In the genomic region with DNA sequence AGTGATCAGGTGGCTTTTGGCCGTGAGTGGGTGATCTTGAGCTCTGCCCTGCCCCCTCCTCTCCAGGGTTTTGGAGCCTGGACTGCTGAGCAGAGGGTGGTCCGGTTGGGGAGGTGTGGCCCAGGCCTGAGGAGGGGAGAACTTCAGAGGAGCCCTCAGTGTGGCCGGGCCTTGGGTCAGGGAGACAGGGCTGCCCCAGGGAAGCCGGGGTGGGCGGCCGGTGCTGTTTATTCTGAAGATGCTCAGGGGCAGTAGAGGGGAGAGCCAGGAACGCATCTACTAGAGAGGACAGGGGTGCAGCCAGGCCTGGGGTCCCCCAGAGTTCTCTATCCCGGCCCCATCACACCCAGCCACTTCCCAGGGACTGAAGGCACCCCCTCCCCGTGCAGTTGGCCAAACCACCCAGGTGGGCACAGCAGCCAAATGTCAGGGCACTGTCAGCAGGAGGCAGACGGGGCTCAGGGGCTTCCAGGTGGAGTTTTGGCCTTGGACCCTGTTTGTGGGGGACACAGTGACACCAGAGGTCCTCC, we compare ENCODE assay signal across 9 cellular contexts. TPM values are rescaled to one million over a fixed set of nuclear protein-coding genes. Genes with fewer than 3 reads are reported as not detected.
DNase-seq lines count a peak whose midpoint lies in the region; ATAC-seq and TF ChIP-seq lines count a peak whose summit lies in the region.
"Had no signal": no experiment of that assay in that cellular context is flagged by ENCODE, and none has a peak within 500 bp of the region (broad histone marks: within the 10 kb centered on the region; RNA-seq: fewer than 3 reads in every experiment).

No MANE protein-coding gene starts in this region.

- H3K27ac ChIP-seq in IMR-90 (ENCODE audit: insufficient read depth, low read length) = no peak overlapping the region
- H3K27ac ChIP-seq in suprapubic skin = no peak overlapping the region
- H3K27ac ChIP-seq in colonic mucosa = no peak overlapping the region
- H3K27ac ChIP-seq: esophagus squamous epithelium had no signal

- 80% methylated on average over 2 of the region's 10 CpGs; no CpG with 5 or more reads in 1 of the 2 experiments for WGBS in IMR-90 (ENCODE audit: extremely low coverage in 2 of 2, insufficient read length in 1 of 2), 2 experiments
- WGBS in suprapubic skin = 62% methylated on average over 7 of the region's 10 CpGs

- DNase-seq in CD14-positive monocyte (ENCODE audit: low spot score) (no peak), IMR-90 (no peak), mucosa of descending colon (peak in 2 of 3 donors; percentile 23 to 27), suprapubic skin (ENCODE audit: low spot score in 2 of 2) (no peak), colonic mucosa (no peak), cerebellar cortex (ENCODE audit: low spot score) (no peak)
- no peak for DNase-seq in activated naive CD8-positive, alpha-beta T cell treated with anti-CD3 and anti-CD28 coated beads for 36 hours
- DNase-seq: esophagus squamous epithelium had no signal

- 0 out of 2 replicates have a peak, but pooled peaks cover 3% of the 10 kb centered on the region for H3K9me1 ChIP-seq in IMR-90 (ENCODE audit: insufficient read depth, low read length)

- no peak overlapping the region for H4K5ac ChIP-seq in IMR-90 (ENCODE audit: low read depth, low read length)

- H3K4ac ChIP-seq in IMR-90 (ENCODE audit: low read depth, low read length) = peak overlapping the region; percentile 7; the same call in 1 of the 2 replicates

- H3K9ac ChIP-seq in IMR-90 (ENCODE audit: low read depth, low read length) (peak overlapping the region; percentile 20; the same call in 1 of the 2 replicates), colonic mucosa (ENCODE audit: low read depth in 2 of 2, low read length in 2 of 2) (no peak overlapping the region)

- intact Hi-C loops in CD14-positive monocyte (cut with micrococcal nuclease) (no loop called here), IMR-90 (cut with micrococcal nuclease) (loop anchor here (1.0 kb wide), 1 partner anchor 104 kb away; no protein-coding TSS in a partner anchor), mucosa of descending colon (cut with DNase I, micrococcal nuclease) (no loop called here), colonic mucosa (cut with DNase I) (no loop called here)

- no peak overlapping the region for H3K18ac ChIP-seq in IMR-90 (ENCODE audit: low read depth, low read length)

- no peaks in the 10 kb centered on the region for H3K9me3 ChIP-seq in IMR-90 (ENCODE audit: control insufficient read depth, insufficient read depth, low read length)
- H3K9me3 ChIP-seq in mucosa of descending colon = no peaks in the 10 kb centered on the region
- no peaks in the 10 kb centered on the region for H3K9me3 ChIP-seq in suprapubic skin
- no peaks in the 10 kb centered on the region for H3K9me3 ChIP-seq in colonic mucosa
- H3K9me3 ChIP-seq: esophagus squamous epithelium had no signal

- H3K36me3 Mint-ChIP-seq in CD14-positive monocyte = peaks cover 0 to 4% of the 10 kb centered on the region in 2 donors
- no peaks in the 10 kb centered on the region for H3K36me3 Mint-ChIP-seq in activated naive CD8-positive, alpha-beta T cell treated with anti-CD3 and anti-CD28 coated beads for 36 hours

- no peak overlapping the region for H4K8ac ChIP-seq in IMR-90 (ENCODE audit: low read depth in 2 of 2, low read length in 2 of 2)

- TF ChIP-seq RAD21 in IMR-90 (IDR thresholded peaks at IDR 0.05; ENCODE audit: low read length) = no peak

- peaks cover 19% of the 10 kb centered on the region for H3K4me1 ChIP-seq in IMR-90 (ENCODE audit: control insufficient read depth, insufficient read depth, low read length)
- H3K4me1 ChIP-seq in mucosa of descending colon (ENCODE audit: low read depth) = peaks cover 21% of the 10 kb centered on the region
- peaks cover 21% of the 10 kb centered on the region for H3K4me1 ChIP-seq in suprapubic skin
- no peaks in the 10 kb centered on the region for H3K4me1 ChIP-seq in colonic mucosa

- H3K27me3 Mint-ChIP-seq in CD14-positive monocyte (ENCODE audit: low read depth in 3 of 3) = peaks cover 42 to 69% (median 56%) of the 10 kb centered on the region in 3 donors
- H3K27me3 Mint-ChIP-seq in activated naive CD8-positive, alpha-beta T cell treated with anti-CD3 and anti-CD28 coated beads for 36 hours = peaks cover 34% of the 10 kb centered on the region

- H4K91ac ChIP-seq in IMR-90 (ENCODE audit: insufficient read depth, low read depth, low read length) = no peak overlapping the region

- no peak overlapping the region; the same call in 1 of the 2 replicates for H2AK5ac ChIP-seq in IMR-90 (ENCODE audit: low read depth, low read length)

- TF ChIP-seq POLR2A in IMR-90 (IDR thresholded peaks at IDR 0.05; ENCODE audit: low read depth, low read length) (no peak), suprapubic skin (IDR thresholded peaks at IDR 0.05) (no peak)

- H3K14ac ChIP-seq in IMR-90 (replicated peaks; ENCODE audit: low read depth, low read length) = no peak overlapping the region

- ATAC-seq in IMR-90 (ENCODE audit: low read depth) (no peak), mucosa of descending colon (no peak), GM18520 (IDR thresholded peaks at IDR 0.05; ENCODE audit: unreplicated experiment) (no peak)

- no TSS peak for BruUV-seq in IMR-90 (replicated peaks; lab: Mats Ljungman, UMichigan)

- H3K4me3 ChIP-seq in IMR-90 (ENCODE audit: insufficient read depth, low read depth, low read length) (peak overlapping the region; percentile 44; the same call in 1 of the 2 replicates), mucosa of descending colon (no peak overlapping the region), suprapubic skin (no peak overlapping the region), colonic mucosa (no peak overlapping the region)

- H2BK15ac ChIP-seq in IMR-90 (ENCODE audit: low read depth, low read length) = no peak overlapping the region

- no peaks in the 10 kb centered on the region for H4K20me1 ChIP-seq in IMR-90 (ENCODE audit: insufficient read depth, low read length)

- H3K23ac ChIP-seq in IMR-90 (ENCODE audit: low read depth, low read length) = no peak overlapping the region

- no peak overlapping the region for H2BK5ac ChIP-seq in IMR-90 (ENCODE audit: low read depth, low read length, poor library complexity, severe bottlenecking)

- no peak overlapping the region for H3K27ac Mint-ChIP-seq in CD14-positive monocyte
- H3K27ac Mint-ChIP-seq in activated naive CD8-positive, alpha-beta T cell treated with anti-CD3 and anti-CD28 coated beads for 36 hours = no peak overlapping the region

- TF ChIP-seq CTCF in CD14-positive monocyte (IDR thresholded peaks at IDR 0.05) (no peak), IMR-90 (conservative IDR thresholded peaks at IDR 0.05; ENCODE audit: low read depth, low read length) (no peak), mucosa of descending colon (IDR thresholded peaks at IDR 0.05) (no peak), suprapubic skin (IDR thresholded peaks at IDR 0.05) (no peak), colonic mucosa (IDR thresholded peaks at IDR 0.05) (no peak)

- H3K27me3 ChIP-seq in IMR-90 (ENCODE audit: control insufficient read depth, insufficient read depth, low read length) (peaks cover 2% of the 10 kb centered on the region; the same call in 1 of the 2 replicates), suprapubic skin (peaks cover 53% of the 10 kb centered on the region), colonic mucosa (peaks cover 27% of the 10 kb centered on the region)

- in situ Hi-C loops in IMR-90 (cut with MboI; ENCODE audit: low sequenced_read_pairs) = no loop called here

- TF ChIP-seq EP300 in suprapubic skin (IDR thresholded peaks at IDR 0.05) = no peak

- H2BK20ac ChIP-seq in IMR-90 (ENCODE audit: low read depth, low read length) = no peak overlapping the region

- H2AK9ac ChIP-seq in IMR-90 (replicated peaks; ENCODE audit: low read depth, low read length, poor library complexity) = no peak overlapping the region

- peaks cover 15% of the 10 kb centered on the region for H3K4me1 Mint-ChIP-seq in CD14-positive monocyte
- peaks cover 10% of the 10 kb centered on the region for H3K4me1 Mint-ChIP-seq in activated naive CD8-positive, alpha-beta T cell treated with anti-CD3 and anti-CD28 coated beads for 36 hours

- POLR2A ChIA-PET in IMR-90 (lab: Charles Lee; ENCODE audit: unreplicated experiment) = no interaction called here

- H3K4me3 Mint-ChIP-seq in CD14-positive monocyte = peak overlapping the region; percentile 76 to 93
- peak overlapping the region; percentile 69 for H3K4me3 Mint-ChIP-seq in activated naive CD8-positive, alpha-beta T cell treated with anti-CD3 and anti-CD28 coated beads for 36 hours

- dilution Hi-C loops in IMR-90 (cut with HindIII; ENCODE audit: low sequenced_read_pairs, unreplicated experiment) = no loop called here

- H3K36me3 ChIP-seq in IMR-90 (ENCODE audit: control insufficient read depth, insufficient read depth, low read length) (no peaks in the 10 kb centered on the region), mucosa of descending colon (ENCODE audit: low read depth) (no peaks in the 10 kb centered on the region), suprapubic skin (no peaks in the 10 kb centered on the region), colonic mucosa (no peaks in the 10 kb centered on the region)
- H3K36me3 ChIP-seq: esophagus squamous epithelium had no signal

- H3K79me1 ChIP-seq in IMR-90 (ENCODE audit: low read depth in 1 of 2, low read length in 2 of 2) = no peaks in the 10 kb centered on the region; a peak in 1 of 4 replicates

- no peak overlapping the region for H3K56ac ChIP-seq in IMR-90 (ENCODE audit: extremely low read depth, insufficient read depth, low read length)

- CTCF ChIA-PET in IMR-90 (lab: Yijun Ruan, JAX) = no interaction called here

- peak overlapping the region; percentile 80; the same call in 1 of the 2 replicates for H3K4me2 ChIP-seq in IMR-90 (ENCODE audit: low read depth, low read length)

- H2BK120ac ChIP-seq in IMR-90 (ENCODE audit: low read depth, low read length) = 0 out of 2 replicates have a peak overlapping the region, but pooled peaks have one; percentile 5

- peaks cover 0 to 14% (median 0%) of the 10 kb centered on the region in 7 donors for H3K9me3 Mint-ChIP-seq in CD14-positive monocyte
- H3K9me3 Mint-ChIP-seq in activated naive CD8-positive, alpha-beta T cell treated with anti-CD3 and anti-CD28 coated beads for 36 hours = no peaks in the 10 kb centered on the region

- no peak overlapping the region for H2AFZ ChIP-seq in IMR-90 (replicated peaks; ENCODE audit: low read length, poor library complexity)

RNA-seq across cellular contexts. Expression of gene ERFE, which starts 1.0 kb away (rescaled TPM):
- polyA plus RNA-seq in CD14-positive monocyte (not detected), IMR-90 (2012; rRNA removed) (3.5 and 3.8 TPM in 2 replicates)
- total RNA-seq in IMR-90 (2012; rRNA removed) (0.56 and 1.3 TPM in 2 replicates), mucosa of descending colon (under 1 TPM; 0.38 to 0.58 (median 0.51) TPM), suprapubic skin (not detected), colonic mucosa (under 1 TPM in 1 of 2 donors, not detected in 1; 0.50 TPM)
- polyA plus RNA-seq in IMR-90 (2012; cell fraction: cytosol; rRNA removed) = 1.3 and 5.0 TPM in 2 replicates
- 6.8 and 8.6 TPM in 2 replicates for polyA plus RNA-seq in IMR-90 (2012; cell fraction: nucleus; rRNA removed; ENCODE audit: low replicate concordance)
- total RNA-seq in activated naive CD8-positive, alpha-beta T cell treated with anti-CD3 and anti-CD28 coated beads for 36 hours = under 1 TPM; 0.27 to 0.34 TPM

RNA-seq across cellular contexts. Expression of gene KLHL30, which starts 21.3 kb away (rescaled TPM):
- under 1 TPM in 1 of 2 donors, not detected in 1; 0.14 TPM for polyA plus RNA-seq in CD14-positive monocyte
- total RNA-seq in IMR-90 (2012; rRNA removed) = under 0.01 TPM in 1 of 2 replicates, not detected in the other
- polyA plus RNA-seq in IMR-90 (2012; rRNA removed) = 0.03 TPM in 2 replicates
- 0.02 and 0.08 TPM in 2 replicates for polyA plus RNA-seq in IMR-90 (2012; cell fraction: cytosol; rRNA removed)
- 0.06 and 0.14 TPM in 2 replicates for polyA plus RNA-seq in IMR-90 (2012; cell fraction: nucleus; rRNA removed; ENCODE audit: low replicate concordance)
- not detected for total RNA-seq in activated naive CD8-positive, alpha-beta T cell treated with anti-CD3 and anti-CD28 coated beads for 36 hours
- 1 to 10 TPM in 1 of 3 donors, under 1 TPM in 2; 0.17 to 1.1 (median 0.24) TPM for total RNA-seq in mucosa of descending colon
- total RNA-seq in suprapubic skin = under 1 TPM in 2 of 4 donors, not detected in 2; 0.13 to 0.23 TPM
- under 1 TPM; 0.07 to 0.13 TPM for total RNA-seq in colonic mucosa

RNA-seq across cellular contexts. Expression of gene ILKAP, which starts 43.8 kb away (rescaled TPM):
- polyA plus RNA-seq in CD14-positive monocyte (10 to 100 TPM; 23.2 to 29.3 TPM), IMR-90 (2012; rRNA removed) (44.2 and 44.4 TPM in 2 replicates)
- total RNA-seq in IMR-90 (2012; rRNA removed) (13.3 and 15.3 TPM in 2 replicates), mucosa of descending colon (10 to 100 TPM; 33.2 to 55.7 (median 39.9) TPM), suprapubic skin (10 to 100 TPM; 36.3 to 82.6 (median 49.6) TPM), colonic mucosa (10 to 100 TPM; 27.8 to 50.3 TPM)
- polyA plus RNA-seq in IMR-90 (2012; cell fraction: cytosol; rRNA removed) = 23.3 and 46.0 TPM in 2 replicates
- 79.8 and 140 TPM in 2 replicates for polyA plus RNA-seq in IMR-90 (2012; cell fraction: nucleus; rRNA removed; ENCODE audit: low replicate concordance)
- 10 to 100 TPM; 52.9 to 54.7 TPM for total RNA-seq in activated naive CD8-positive, alpha-beta T cell treated with anti-CD3 and anti-CD28 coated beads for 36 hours

RNA-seq across cellular contexts. Expression of gene ESPNL, which starts 59.6 kb away (rescaled TPM):
- polyA plus RNA-seq in CD14-positive monocyte (not detected), IMR-90 (2012; rRNA removed) (2.0 and 2.6 TPM in 2 replicates)
- total RNA-seq in IMR-90 (2012; rRNA removed) (1.4 and 2.0 TPM in 2 replicates), mucosa of descending colon (under 1 TPM; 0.23 to 0.63 (median 0.47) TPM), suprapubic skin (under 1 TPM in 2 of 4 donors, not detected in 2; 0.25 to 0.56 TPM), colonic mucosa (under 1 TPM; 0.08 to 0.12 TPM)
- polyA plus RNA-seq in IMR-90 (2012; cell fraction: cytosol; rRNA removed) = 3.2 and 3.7 TPM in 2 replicates
- polyA plus RNA-seq in IMR-90 (2012; cell fraction: nucleus; rRNA removed; ENCODE audit: low replicate concordance) = 2.9 and 9.5 TPM in 2 replicates
- total RNA-seq in activated naive CD8-positive, alpha-beta T cell treated with anti-CD3 and anti-CD28 coated beads for 36 hours = not detected

Comparison
In these comparisons a context has a peak if more than half of its experiments do, and no peak if none do; other contexts are left out.
1. DNase-seq: peak in mucosa of descending colon (2 of 3); none in CD14-positive monocyte (single experiment), IMR-90 (single experiment), activated naive CD8-positive, alpha-beta T cell treated with anti-CD3 and anti-CD28 coated beads for 36 hours (single experiment), suprapubic skin (0 of 2), colonic mucosa (single experiment) and cerebellar cortex (single experiment).